In the genomic region with DNA sequence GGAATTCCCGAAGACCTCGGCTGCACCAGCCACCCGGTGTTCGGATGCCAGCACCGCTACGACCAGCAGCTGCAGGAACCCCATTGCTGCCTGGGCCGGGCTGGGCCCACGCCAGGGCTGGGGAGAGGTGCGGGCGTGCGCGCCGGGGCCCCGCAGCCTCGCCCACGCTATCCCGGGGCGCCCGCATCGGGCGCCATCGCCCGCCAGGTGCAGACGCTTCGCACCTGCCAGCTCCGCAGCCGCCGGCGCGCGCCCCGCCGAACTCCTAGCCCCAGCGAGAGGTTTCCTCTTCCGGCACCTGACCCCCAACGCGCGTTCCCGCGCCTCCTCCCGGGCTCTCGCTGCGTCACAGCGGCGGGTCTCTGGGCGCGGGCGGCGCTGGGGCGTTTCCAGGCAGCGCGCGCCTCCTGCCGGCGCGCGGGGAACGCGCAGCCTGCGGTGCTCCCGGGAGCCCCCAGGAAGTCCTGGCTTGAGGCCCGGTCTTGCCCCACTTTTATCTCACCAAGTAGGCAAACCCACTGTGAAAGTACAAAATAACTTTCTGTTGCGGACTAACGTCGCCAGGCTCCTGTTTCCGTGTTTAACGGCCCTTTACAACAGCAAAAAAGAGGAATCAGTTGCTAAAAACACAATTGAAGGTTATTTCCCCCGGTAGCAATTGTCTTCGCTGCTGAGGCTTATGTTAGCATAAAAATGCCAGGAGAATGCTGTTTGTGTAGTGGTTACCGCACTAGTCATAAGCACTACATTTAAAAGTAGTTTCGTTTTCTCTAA, we compare ENCODE assay signal across 8 cellular contexts. TPM values are rescaled to one million over a fixed set of nuclear protein-coding genes. Genes with fewer than 3 reads are reported as not detected.
A peak's percentile ranks its signal among the peaks of the same experiment; 100 is the strongest.
DNase-seq lines count a peak whose midpoint lies in the region; ATAC-seq and TF ChIP-seq lines count a peak whose summit lies in the region.

Gene TM7SF3, minus strand, starts transcription at position 300 of the 774 bp plus-strand sequence. Its CDS starts 216 bp downstream, at position 84.

- H3K36me3 ChIP-seq in uterus: no peaks in the 10 kb centered on the region

- H3K4me3 ChIP-seq in right cardiac atrium (ENCODE audit: low read length) (peak within 1 kb of the TSS; percentile 94), uterus (peak within 1 kb of the TSS; percentile 88 to 90)

- intact Hi-C loops in right cardiac atrium (cut with DNase I) (loop anchor here in 3 of 4 donors (5.0 to 10.0 kb wide), 3 partner anchors 79 to 291 kb away; partner anchors contain the start of genes FGFR1OP2 (in 2 of the 3) and INTS13 (in 2 of the 3)), uterus (cut with DNase I; ENCODE audit: low total_unique reads) (loop anchor here (5.0 kb wide), 1 partner anchor 77 kb away; the partner anchor contains the start of genes FGFR1OP2 and INTS13)

- TF ChIP-seq POLR2A in GM18505 (IDR thresholded peaks at IDR 0.05; ENCODE audit: borderline replicate concordance, extremely low read depth, insufficient read depth, insufficient read length) (peak; percentile 86), uterus (IDR thresholded peaks at IDR 0.05) (peak; percentile 43 to 63)

- H3K9me3 ChIP-seq in right cardiac atrium (ENCODE audit: control insufficient read depth, low read length): no peaks in the 10 kb centered on the region
- H3K9me3 ChIP-seq in uterus: no peaks in the 10 kb centered on the region

- peak; percentile 53 to 74 for DNase-seq in NCI-H187 (lab: John Stamatoyannopoulos, UW)
- DNase-seq in T-helper 2 cell: peak; percentile 92 to 97 (median 96)
- peak; percentile 93 to 98 (median 97) for DNase-seq in right cardiac atrium
- DNase-seq in putamen (ENCODE audit: low spot score): peak; percentile 90
- DNase-seq in uterus: peak; percentile 91 to 93

- ATAC-seq in GM18505 (IDR thresholded peaks at IDR 0.05; ENCODE audit: unreplicated experiment) (peak; percentile 87), HG02970 (IDR thresholded peaks at IDR 0.05; ENCODE audit: low FRiP score, unreplicated experiment) (peak; percentile 88), right cardiac atrium (peak; percentile 94)

- peak within 1 kb of the TSS; percentile 78 for H3K27ac ChIP-seq in angular gyrus (ENCODE audit: low read depth, low read length)
- peak within 1 kb of the TSS; percentile 90 for H3K27ac ChIP-seq in right cardiac atrium (ENCODE audit: low read length)
- H3K27ac ChIP-seq in uterus: peak within 1 kb of the TSS; percentile 94 to 97

- H3K27me3 ChIP-seq in right cardiac atrium (ENCODE audit: control insufficient read depth, insufficient read depth) (no peaks in the 10 kb centered on the region), uterus (no peaks in the 10 kb centered on the region)

- H3K4me1 ChIP-seq in right cardiac atrium (ENCODE audit: control insufficient read depth, insufficient read depth, low read length): no peaks in the 10 kb centered on the region
- H3K4me1 ChIP-seq in uterus: no peaks in the 10 kb centered on the region

- peak; percentile 84 to 97 (median 96) for TF ChIP-seq CTCF in uterus (IDR thresholded peaks at IDR 0.05)

- under 1% methylated on average over 71 of the region's 71 CpGs for WGBS in right cardiac atrium

RNA-seq across cellular contexts. Expression of gene TM7SF3, which starts in this region (rescaled TPM):
- total RNA-seq in right cardiac atrium (10 to 100 TPM; 23.6 to 31.1 (median 26.3) TPM), uterus (10 to 100 TPM; 32.8 to 70.6 (median 47.4) TPM)
- polyA plus RNA-seq in right cardiac atrium: 7.9 TPM

Comparison
In these comparisons a context has a peak if more than half of its experiments do, and no peak if none do; other contexts are left out.
1. Peak in every context shown above with its lines: DNase-seq, ATAC-seq, H3K4me3 ChIP-seq and H3K27ac ChIP-seq.